In the genomic region with DNA sequence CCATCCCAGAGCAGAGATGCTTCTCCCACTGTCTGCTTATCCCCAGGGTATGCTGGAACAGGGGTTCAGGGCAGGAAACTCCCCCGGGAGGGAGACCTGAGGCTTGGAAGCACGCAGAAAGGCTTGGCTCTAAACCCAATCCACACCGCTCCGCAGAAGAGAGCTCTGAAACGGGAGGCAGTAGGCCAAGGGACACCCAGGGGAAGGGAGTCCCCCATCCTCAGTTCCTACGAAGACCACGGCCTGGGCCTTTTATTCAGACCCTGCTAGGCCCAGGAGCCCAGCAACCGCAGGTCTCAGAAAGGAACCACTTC, we compare ENCODE assay signal across 11 cellular contexts. TPM values are rescaled to one million over a fixed set of nuclear protein-coding genes. Genes with fewer than 3 reads are reported as not detected.
DNase-seq lines count a peak whose midpoint lies in the region; ATAC-seq and TF ChIP-seq lines count a peak whose summit lies in the region.
"Had no signal": no experiment of that assay in that cellular context is flagged by ENCODE, and none has a peak within 500 bp of the region (broad histone marks: within the 10 kb centered on the region; RNA-seq: fewer than 3 reads in every experiment).

No MANE protein-coding gene starts in this region.

- no peak for DNase-seq in heart left ventricle
- DNase-seq in cardiac septum (ENCODE audit: low spot score): no peak
- no peak for DNase-seq in central memory CD8-positive, alpha-beta T cell (ENCODE audit: low spot score in 2 of 2)
- DNase-seq in naive thymus-derived CD8-positive, alpha-beta T cell: no peak
- no peak for DNase-seq in upper lobe of left lung
- no peak for DNase-seq in NCI-H1436 treated with DMSO at 0.1 percent for 48 hours (lab: John Stamatoyannopoulos, UW)
- DNase-seq in DMS 273 treated with DMSO at 0.1 percent for 48 hours (lab: John Stamatoyannopoulos, UW): no peak
- DNase-seq: H9 had no signal

- POLR2A ChIA-PET in naive thymus-derived CD8-positive, alpha-beta T cell (lab: Charles Lee): interaction anchor here (1.4 kb wide), 1 partner anchor 16 kb away, joined by 6 read pairs; the partner anchor contains the start of gene MFGE8

- intact Hi-C loops in heart left ventricle (cut with DNase I) (loop anchor here in 7 of 10 donors (5.0 to 10.0 kb wide), 6 partner anchors 242 to 280 kb away; partner anchors contain the start of gene AEN (in 4 of the 7)), cardiac septum (cut with DNase I) (loop anchor here (5.0 kb wide), 2 partner anchors 240 to 275 kb away; partner anchors contain the start of gene AEN)

- peaks cover 0 to 8% (median 0%) of the 10 kb centered on the region in 9 donors for H3K27me3 ChIP-seq in heart left ventricle
- peaks cover 0 to 13% (median 2%) of the 10 kb centered on the region in 4 donors for H3K27me3 ChIP-seq in upper lobe of left lung

- H3K4me3 ChIP-seq in heart left ventricle: peak overlapping the region in 4 of 12 donors; percentile 5 to 28 (median 11)
- H3K4me3 ChIP-seq in upper lobe of left lung: no peak overlapping the region
- H3K4me3 ChIP-seq: SJSA1 had no signal

- H3K27ac ChIP-seq in heart left ventricle (peak overlapping the region in 11 of 12 donors; percentile 26 to 84 (median 79)), upper lobe of left lung (peak overlapping the region in 3 of 4 donors; percentile 17 to 54 (median 54))
- H3K27ac ChIP-seq: SJSA1 had no signal

- TF ChIP-seq CTCF in heart left ventricle (IDR thresholded peaks at IDR 0.05) (no peak), upper lobe of left lung (IDR thresholded peaks at IDR 0.05) (no peak)

- peaks cover 23% of the 10 kb centered on the region for H3K4me1 Mint-ChIP-seq in central memory CD8-positive, alpha-beta T cell
- peaks cover 25 to 48% (median 39%) of the 10 kb centered on the region in 4 donors for H3K4me1 Mint-ChIP-seq in naive thymus-derived CD8-positive, alpha-beta T cell

- no peaks in the 10 kb centered on the region for H3K9me3 Mint-ChIP-seq in central memory CD8-positive, alpha-beta T cell
- no peaks in the 10 kb centered on the region for H3K9me3 Mint-ChIP-seq in naive thymus-derived CD8-positive, alpha-beta T cell
- H3K9me3 Mint-ChIP-seq: H9, immature natural killer cell had no signal

- H3K27me3 Mint-ChIP-seq in central memory CD8-positive, alpha-beta T cell: peaks cover 9% of the 10 kb centered on the region
- H3K27me3 Mint-ChIP-seq in naive thymus-derived CD8-positive, alpha-beta T cell: peaks cover 0 to 3% (median 0%) of the 10 kb centered on the region in 5 donors

- peaks cover 2% of the 10 kb centered on the region for H3K36me3 Mint-ChIP-seq in central memory CD8-positive, alpha-beta T cell (ENCODE audit: insufficient read depth)
- H3K36me3 Mint-ChIP-seq in naive thymus-derived CD8-positive, alpha-beta T cell: peaks cover 0 to 16% (median 0%) of the 10 kb centered on the region in 3 donors

- peak overlapping the region; percentile 42 for H3K4me3 Mint-ChIP-seq in central memory CD8-positive, alpha-beta T cell
- peak overlapping the region in 9 of 10 donors; percentile 16 to 84 (median 72) for H3K4me3 Mint-ChIP-seq in naive thymus-derived CD8-positive, alpha-beta T cell

- H3K9me3 ChIP-seq in heart left ventricle (no peaks in the 10 kb centered on the region), upper lobe of left lung (no peaks in the 10 kb centered on the region)
- H3K9me3 ChIP-seq: SJSA1 had no signal

- TF ChIP-seq POLR2A in heart left ventricle (IDR thresholded peaks at IDR 0.05) (peak in 1 of 2 donors; percentile 10), upper lobe of left lung (IDR thresholded peaks at IDR 0.05) (no peak)

- peaks cover 0 to 37% (median 27%) of the 10 kb centered on the region in 9 donors for H3K36me3 ChIP-seq in heart left ventricle
- peaks cover 0 to 26% (median 14%) of the 10 kb centered on the region in 4 donors for H3K36me3 ChIP-seq in upper lobe of left lung

- H3K27ac Mint-ChIP-seq in central memory CD8-positive, alpha-beta T cell (ENCODE audit: low read depth): no peak overlapping the region
- H3K27ac Mint-ChIP-seq in naive thymus-derived CD8-positive, alpha-beta T cell: peak overlapping the region in 8 of 10 donors; percentile 63 to 91 (median 75)
- H3K27ac Mint-ChIP-seq: immature natural killer cell had no signal

- ATAC-seq in heart left ventricle: no peak
- peak; percentile 7 for ATAC-seq in central memory CD8-positive, alpha-beta T cell (replicated peaks; ENCODE audit: extremely low read depth, poor library complexity, severe bottlenecking)
- no peak for ATAC-seq in naive thymus-derived CD8-positive, alpha-beta T cell
- no peak for ATAC-seq in upper lobe of left lung (ENCODE audit: low FRiP score in 2 of 2)
- no peak for ATAC-seq in GM19023 (IDR thresholded peaks at IDR 0.05; ENCODE audit: unreplicated experiment)

- TF ChIP-seq EP300 in upper lobe of left lung (IDR thresholded peaks at IDR 0.05): no peak

- WGBS in heart left ventricle, 4 donors: 8 to 21% (median 13%) methylated on average over 4 to 8 of the region's 8 CpGs
- 40 to 46% methylated on average over 6 to 8 of the region's 8 CpGs for WGBS in upper lobe of left lung, 2 donors

- H3K4me1 ChIP-seq in heart left ventricle: peaks cover 5 to 67% (median 44%) of the 10 kb centered on the region in 12 donors
- peaks cover 26 to 38% (median 30%) of the 10 kb centered on the region in 4 donors for H3K4me1 ChIP-seq in upper lobe of left lung

RNA-seq across cellular contexts. Expression of gene HAPLN3, which starts 1.8 kb away (rescaled TPM):
- total RNA-seq in heart left ventricle: 10 to 100 TPM in 1 of 9 donors, 1 to 10 TPM in 8; 1.2 to 32.9 (median 3.3) TPM
- polyA plus RNA-seq in heart left ventricle: 1 to 10 TPM; 1.5 to 6.8 TPM
- 9.8 TPM for total RNA-seq in cardiac septum
- total RNA-seq in naive thymus-derived CD8-positive, alpha-beta T cell: 10 to 100 TPM; 90.1 to 91.9 TPM
- polyA plus RNA-seq in naive thymus-derived CD8-positive, alpha-beta T cell: 10 to 100 TPM; 19.2 to 35.1 (median 31.1) TPM
- total RNA-seq in upper lobe of left lung: 10 to 100 TPM in 1 of 6 donors, 1 to 10 TPM in 5; 1.7 to 23.0 (median 4.6) TPM

RNA-seq across cellular contexts. Expression of gene MFGE8, which starts 16.1 kb away (rescaled TPM):
- 100 to 1,000 TPM; 352 to 732 (median 556) TPM for total RNA-seq in heart left ventricle
- 100 to 1,000 TPM; 386 to 639 TPM for polyA plus RNA-seq in heart left ventricle
- total RNA-seq in cardiac septum: 1,071 TPM
- 100 to 1,000 TPM; 229 to 235 TPM for total RNA-seq in naive thymus-derived CD8-positive, alpha-beta T cell
- polyA plus RNA-seq in naive thymus-derived CD8-positive, alpha-beta T cell: 10 to 100 TPM in 1 of 3 donors, 1 to 10 TPM in 2; 3.4 to 11.2 (median 7.4) TPM
- 100 to 1,000 TPM in 5 of 6 donors, 10 to 100 TPM in 1; 87.8 to 423 (median 144) TPM for total RNA-seq in upper lobe of left lung
